ENCODE assay signal across 26 cellular contexts in the genomic region with DNA sequence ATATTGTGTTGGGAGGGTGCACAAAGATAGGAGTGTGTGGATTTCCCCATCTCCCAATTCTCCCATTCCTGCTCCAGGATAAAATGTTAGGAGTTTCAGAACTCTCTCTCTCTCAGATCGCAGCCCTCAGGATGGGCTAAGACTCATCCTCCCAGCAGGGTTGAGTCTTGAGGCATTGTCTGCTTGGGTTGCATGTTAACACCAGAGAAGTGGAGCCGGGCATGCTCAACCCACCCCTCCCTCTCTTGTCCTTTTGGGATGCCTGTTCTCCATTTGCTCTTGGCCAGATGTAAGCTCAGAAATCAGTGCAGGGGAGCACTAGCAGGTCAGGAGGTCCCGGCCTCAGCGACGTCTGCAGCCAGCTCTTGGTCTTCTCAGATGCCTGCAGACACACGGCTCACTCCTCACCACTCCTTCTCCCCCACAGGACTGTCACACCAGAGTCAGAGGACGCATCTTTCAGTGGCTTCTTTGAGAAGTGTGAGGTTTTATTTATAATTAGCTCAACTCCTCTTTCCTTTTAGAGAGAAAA.
DNase-seq lines count a peak whose midpoint lies in the region; ATAC-seq and TF ChIP-seq lines count a peak whose summit lies in the region.
"Had no signal": no experiment of that assay in that cellular context is flagged by ENCODE, and none has a peak within 500 bp of the region (broad histone marks: within the 10 kb centered on the region; RNA-seq: fewer than 3 reads in every experiment).

No MANE protein-coding gene starts in this region.

- no peaks in the 10 kb centered on the region for H3K79me1 ChIP-seq in neuronal stem cell (ENCODE audit: low read depth, low read length)

- no peak overlapping the region for H2AFZ ChIP-seq in neuronal stem cell (ENCODE audit: low read length)
- H2AFZ ChIP-seq: PC-9 had no signal

- POLR2A ChIA-PET in WTC11 (lab: Charles Lee): interaction anchor here (0.8 kb wide), 1 partner anchor 117 kb away, joined by 4 read pairs; no protein-coding TSS in a partner anchor

- no peaks in the 10 kb centered on the region for H3K27me3 Mint-ChIP-seq in WTC11 (ENCODE audit: low read depth)

- no peak overlapping the region for H2BK5ac ChIP-seq in neuronal stem cell (ENCODE audit: low read length)

- no peak overlapping the region for H3K14ac ChIP-seq in neuronal stem cell (ENCODE audit: low read length)

- no CpG with 5 or more reads among the region's 7 CpGs for WGBS in neuronal stem cell (ENCODE audit: extremely low coverage in 2 of 2, insufficient read length in 2 of 2, insufficient replicate concordance in 1 of 2), 2 donors

- peaks cover 17% of the 10 kb centered on the region for H3K9me3 Mint-ChIP-seq in WTC11

- H3K18ac ChIP-seq in neuronal stem cell (ENCODE audit: low read length): peak overlapping the region; percentile 68

- H2BK15ac ChIP-seq in neuronal stem cell (ENCODE audit: low read length): no peak overlapping the region

- H3K4me3 ChIP-seq in neuronal stem cell (ENCODE audit: low read length in 2 of 2): no peak overlapping the region
- H3K4me3 ChIP-seq: HAP-1, MG63, PC-9, SJCRH30 had no signal

- no peak for TF ChIP-seq CTCF in WTC11 (IDR thresholded peaks at IDR 0.05)

- DNase-seq in ELF-1 (ENCODE audit: low read depth, low spot score) (peak; percentile 32), WTC11 (ENCODE audit: low spot score) (no peak), iPS-NIHi7 (ENCODE audit: extremely low spot score) (peak; percentile 51), neuronal stem cell (ENCODE audit: low spot score) (no peak), AG08396 (ENCODE audit: low spot score) (no peak), NCI-H526 (lab: John Stamatoyannopoulos, UW) (no peak)
- DNase-seq in central memory CD4-positive, alpha-beta T cell: no peak
- DNase-seq: 8988T; ACHN; Calu3; DMS79 treated with DMSO at 0.1 percent for 48 hours; HFFc6; IMR-90; KG1; MG63; NCI-H1105 treated with DMSO at 0.1 percent for 48 hours; NCI-H146; NCI-H1930; NCI-H2107; NCI-H524; NCI-H82; NK-92 treated with Interleukin-12 subunit alpha and Interleukin-12 subunit beta, amount 100 ng/mL, for 24 hours; PC-9; SJCRH30 had no signal

- H4K8ac ChIP-seq in neuronal stem cell (ENCODE audit: low read depth, low read length): no peak overlapping the region

- no peaks in the 10 kb centered on the region for H3K36me3 Mint-ChIP-seq in WTC11

- H3K36me3 ChIP-seq in neuronal stem cell (replicated peaks in 1 of 2; ENCODE audit: control insufficient read depth in 2 of 2, insufficient read depth in 2 of 2, low read length in 2 of 2): no peaks in the 10 kb centered on the region
- H3K36me3 ChIP-seq: HAP-1, MG63, SJCRH30 had no signal

- no peak overlapping the region for H3K4me2 ChIP-seq in neuronal stem cell (ENCODE audit: insufficient read depth, low read length, poor library complexity, severe bottlenecking)
- H3K4me2 ChIP-seq: PC-9 had no signal

- no peak overlapping the region for H3K4ac ChIP-seq in neuronal stem cell (ENCODE audit: low read length)

- H2BK12ac ChIP-seq in neuronal stem cell (ENCODE audit: low read length): no peak overlapping the region

- no peak overlapping the region for H3K23ac ChIP-seq in neuronal stem cell (ENCODE audit: low read depth, low read length, poor library complexity)

- H3K4me1 ChIP-seq in neuronal stem cell (ENCODE audit: control insufficient read depth in 2 of 2, insufficient read depth in 1 of 2, low read depth in 1 of 2, low read length in 2 of 2): peaks cover 0 to 2% of the 10 kb centered on the region in 2 donors
- H3K4me1 ChIP-seq: HAP-1, SJCRH30 had no signal

- no peak overlapping the region for H3K4me3 Mint-ChIP-seq in WTC11
- H3K4me3 Mint-ChIP-seq: HFFc6 had no signal

- CTCF ChIA-PET in WTC11 (lab: Charles Lee): no interaction called here

- H3K4me1 Mint-ChIP-seq in WTC11: peaks cover 20% of the 10 kb centered on the region

- H2BK120ac ChIP-seq in neuronal stem cell (ENCODE audit: low read depth, low read length): no peak overlapping the region

- H2AK5ac ChIP-seq in neuronal stem cell (ENCODE audit: low read depth, low read length): no peak overlapping the region

- H4K91ac ChIP-seq in neuronal stem cell (ENCODE audit: low read depth, low read length, poor library complexity): no peak overlapping the region

- peak overlapping the region; percentile 2 for H3K9ac ChIP-seq in neuronal stem cell (ENCODE audit: low read depth, low read length, poor library complexity)

- no peaks in the 10 kb centered on the region for H3K27me3 ChIP-seq in neuronal stem cell (ENCODE audit: control insufficient read depth in 3 of 3, insufficient read depth in 3 of 3, low read depth in 1 of 3, low read length in 3 of 3)
- H3K27me3 ChIP-seq: MG63 had no signal

- no peak overlapping the region for H3K27ac ChIP-seq in neuronal stem cell (replicated peaks; ENCODE audit: low read length)
- H3K27ac ChIP-seq: PC-9, SJCRH30 had no signal

- H3K9me3 ChIP-seq in neuronal stem cell (replicated peaks in 1 of 2; ENCODE audit: control insufficient read depth in 2 of 2, insufficient read depth in 1 of 2, low read depth in 1 of 2, low read length in 2 of 2): peaks cover 0 to 1% of the 10 kb centered on the region in 2 donors
- H3K9me3 ChIP-seq: HAP-1, MG63, SJCRH30 had no signal

- no peak overlapping the region for H3K27ac Mint-ChIP-seq in WTC11
- H3K27ac Mint-ChIP-seq: HFFc6 had no signal

- ATAC-seq in WTC11: peak; percentile 82
- ATAC-seq: Right ventricle myocardium inferior had no signal

TF ChIP-seq in WTC11, 78 proteins besides CTCF, POLR2A, EP300 and RAD21:
- TF ChIP-seq ZNF396 (CRISPR knock-in tag; IDR thresholded peaks at IDR 0.05; ENCODE audit: borderline replicate concordance): no peak
- TF ChIP-seq FOXP1 (CRISPR knock-in tag; IDR thresholded peaks at IDR 0.05; ENCODE audit: borderline replicate concordance): no peak
- no peak for TF ChIP-seq ZNF138 (CRISPR knock-in tag; conservative IDR thresholded peaks at IDR 0.05)
- no peak for TF ChIP-seq EMX1 (CRISPR knock-in tag; IDR thresholded peaks at IDR 0.05)
- TF ChIP-seq SMAD3 (CRISPR knock-in tag; IDR thresholded peaks at IDR 0.05; ENCODE audit: borderline replicate concordance): no peak
- TF ChIP-seq, protein P1, sequence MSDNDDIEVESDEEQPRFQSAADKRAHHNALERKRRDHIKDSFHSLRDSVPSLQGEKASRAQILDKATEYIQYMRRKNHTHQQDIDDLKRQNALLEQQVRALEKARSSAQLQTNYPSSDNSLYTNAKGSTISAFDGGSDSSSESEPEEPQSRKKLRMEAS (CRISPR knock-in tag; IDR thresholded peaks at IDR 0.05): no peak
- TF ChIP-seq, protein P2, sequence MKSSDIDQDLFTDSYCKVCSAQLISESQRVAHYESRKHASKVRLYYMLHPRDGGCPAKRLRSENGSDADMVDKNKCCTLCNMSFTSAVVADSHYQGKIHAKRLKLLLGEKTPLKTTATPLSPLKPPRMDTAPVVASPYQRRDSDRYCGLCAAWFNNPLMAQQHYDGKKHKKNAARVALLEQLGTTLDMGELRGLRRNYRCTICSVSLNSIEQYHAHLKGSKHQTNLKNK (CRISPR knock-in tag; IDR thresholded peaks at IDR 0.05): no peak

Comparison
In these comparisons a context has a peak if more than half of its experiments do, and no peak if none do; other contexts are left out.
1. DNase-seq: peak in ELF-1 (single experiment) and iPS-NIHi7 (single experiment); none in WTC11 (single experiment), neuronal stem cell (single experiment), central memory CD4-positive, alpha-beta T cell (single experiment), AG08396 (single experiment) and NCI-H526 (0 of 2).